Comparison of ENCODE assay signal across 11 cellular contexts in the genomic region with DNA sequence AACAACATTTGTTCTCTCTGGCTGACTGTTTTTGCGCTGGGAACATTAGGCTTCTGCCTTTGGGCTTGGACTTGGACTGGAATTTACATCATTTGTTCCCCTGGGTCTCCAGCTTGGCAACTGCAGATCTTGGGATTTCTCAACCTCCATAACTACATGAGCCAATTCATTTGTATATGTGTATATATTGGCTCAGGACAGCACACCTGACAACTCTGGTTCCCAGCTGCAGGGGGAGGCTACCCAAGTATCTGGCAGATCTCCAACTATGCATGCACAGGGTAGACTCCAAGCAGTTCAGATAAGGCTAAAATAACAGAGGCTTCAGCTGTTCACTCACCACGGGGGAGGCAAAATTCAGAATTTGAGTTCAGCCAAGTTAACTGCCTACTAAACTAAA. TPM values are rescaled to one million over a fixed set of nuclear protein-coding genes. Genes with fewer than 3 reads are reported as not detected.
A peak's percentile ranks its signal among the peaks of the same experiment; 100 is the strongest.
DNase-seq lines count a peak whose midpoint lies in the region; ATAC-seq and TF ChIP-seq lines count a peak whose summit lies in the region.
"Had no signal": no experiment of that assay in that cellular context is flagged by ENCODE, and none has a peak within 500 bp of the region (broad histone marks: within the 10 kb centered on the region; RNA-seq: fewer than 3 reads in every experiment).

No MANE protein-coding gene starts in this region.

- H2AFZ ChIP-seq in PC-9, result no peak overlapping the region

- no peak for ATAC-seq in GM21717 (IDR thresholded peaks at IDR 0.05; ENCODE audit: unreplicated experiment)
- ATAC-seq in GM18907 (IDR thresholded peaks at IDR 0.05; ENCODE audit: unreplicated experiment), result no peak
- ATAC-seq: activated CD8-positive, alpha-beta T cell treated with anti-CD3 and anti-CD28 coated beads, Interleukin-2, amount 10 ng/mL, durations not matched to agents 7 days and 5 days had no signal

- H3K4me3 Mint-ChIP-seq in nephron, result no peak overlapping the region
- H3K4me3 Mint-ChIP-seq: activated CD8-positive, alpha-beta T cell treated with anti-CD3 and anti-CD28 coated beads, Interleukin-2, amount 10 ng/mL, durations not matched to agents 7 days and 5 days had no signal

- POLR2A ChIA-PET in PC-9 (lab: Charles Lee; ENCODE audit: unreplicated experiment), result no interaction called here

- BruUV-seq in PC-9 (replicated peaks; lab: Mats Ljungman, UMichigan), result no TSS peak

- H3K27me3 Mint-ChIP-seq in nephron (ENCODE audit: low read depth), result peaks cover 9% of the 10 kb centered on the region

- peak overlapping the region; percentile 51 to 80 (median 70) for H3K27ac Mint-ChIP-seq in nephron
- H3K27ac Mint-ChIP-seq: activated CD8-positive, alpha-beta T cell treated with anti-CD3 and anti-CD28 coated beads, Interleukin-2, amount 10 ng/mL, durations not matched to agents 7 days and 5 days had no signal

- no peaks in the 10 kb centered on the region for H3K9me3 ChIP-seq in PC-9 (ENCODE audit: insufficient read depth, low read depth)

- no peaks in the 10 kb centered on the region for H4K20me1 ChIP-seq in PC-9 (ENCODE audit: insufficient read depth)

- no peaks in the 10 kb centered on the region for H3K27me3 ChIP-seq in PC-9 (ENCODE audit: insufficient read depth, low read depth)

- H3K36me3 Mint-ChIP-seq in nephron (ENCODE audit: low read depth), result no peaks in the 10 kb centered on the region

- H3F3A ChIP-seq in PC-9 (ENCODE audit: insufficient read depth, low read depth), result peaks cover 53% of the 10 kb centered on the region

- no peaks in the 10 kb centered on the region for H3K9me3 Mint-ChIP-seq in nephron

- DNase-seq in DMS 273 (lab: John Stamatoyannopoulos, UW; ENCODE audit: unreplicated experiment), result peak; percentile 65
- DNase-seq in PC-9, result peak; percentile 61 to 81
- peak; percentile 83 for DNase-seq in epithelial cell of esophagus (ENCODE audit: low read depth)
- no peak for DNase-seq in SK-N-DZ (ENCODE audit: low spot score)
- DNase-seq in activated naive CD4-positive, alpha-beta T cell (lab: John Stamatoyannopoulos, UW), result no peak
- DNase-seq: activated CD8-positive, alpha-beta T cell treated with anti-CD3 and anti-CD28 coated beads, Interleukin-2, amount 10 ng/mL, durations not matched to agents 7 days and 5 days; DMS79 treated with DMSO at 0.1 percent for 48 hours; NCI-H510A treated with DMSO at 0.1 percent for 48 hours had no signal

- CTCF ChIA-PET in PC-9 (lab: Charles Lee), result interaction anchor here (0.6 kb wide), 1 partner anchor 12 kb away, joined by 4 read pairs; no protein-coding TSS in a partner anchor

- H3K4me2 ChIP-seq in PC-9, result no peak overlapping the region

- H3K4me1 Mint-ChIP-seq in nephron, result peaks cover 49% of the 10 kb centered on the region

- no peaks in the 10 kb centered on the region for H3K79me2 ChIP-seq in PC-9 (ENCODE audit: low read depth)

- no peak overlapping the region for H3K27ac ChIP-seq in PC-9

- intact Hi-C loops in PC-9 (cut with micrococcal nuclease; ENCODE audit: unreplicated experiment), result no loop called here

- H3K9me2 ChIP-seq in PC-9 (ENCODE audit: insufficient read depth), result no peaks in the 10 kb centered on the region

- H3K4me1 ChIP-seq in PC-9 (replicated peaks; ENCODE audit: insufficient read depth), result peaks cover 62% of the 10 kb centered on the region

- TF ChIP-seq CTCF in PC-9 (conservative IDR thresholded peaks at IDR 0.05), result no peak
- TF ChIP-seq CTCF in epithelial cell of esophagus (IDR thresholded peaks at IDR 0.05; ENCODE audit: insufficient read depth, low read depth, low read length, missing control alignments), result no peak
- TF ChIP-seq CTCF in nephron (IDR thresholded peaks at IDR 0.05; ENCODE audit: unreplicated experiment in 3 of 3), result no peak

- H3K36me3 ChIP-seq in PC-9 (ENCODE audit: low read depth), result no peaks in the 10 kb centered on the region

- H3K4me3 ChIP-seq in PC-9, result no peak overlapping the region
- no peak overlapping the region for H3K4me3 ChIP-seq in epithelial cell of esophagus (ENCODE audit: low read length)

RNA-seq across cellular contexts. Expression of a gene that starts 31.6 kb away (rescaled TPM):
- 34.5 and 34.6 TPM in 2 replicates for total RNA-seq in PC-9 (2021)
- not detected in 2 replicates for polyA plus RNA-seq in SK-N-DZ (2014; cell fraction: cytosol; rRNA removed)
- not detected in 2 replicates for polyA plus RNA-seq in SK-N-DZ (2014; cell fraction: nucleus; rRNA removed)

Comparison
In these comparisons a context has a peak if more than half of its experiments do, and no peak if none do; other contexts are left out.
1. DNase-seq: peak in DMS 273 (single experiment), PC-9 (2 of 2) and epithelial cell of esophagus (single experiment); none in SK-N-DZ (single experiment) and activated naive CD4-positive, alpha-beta T cell (0 of 4).